In genomic region chr3:141393151-141394076, GRCh38 we compare ENCODE assay signal across 10 cellular contexts. TPM values are rescaled to one million over a fixed set of nuclear protein-coding genes. Genes with fewer than 3 reads are reported as not detected.
A peak's percentile ranks its signal among the peaks of the same experiment; 100 is the strongest.
DNase-seq lines count a peak whose midpoint lies in the region; ATAC-seq and TF ChIP-seq lines count a peak whose summit lies in the region.
"Had no signal": no experiment of that assay in that cellular context is flagged by ENCODE, and none has a peak within 500 bp of the region (broad histone marks: within the 10 kb centered on the region; RNA-seq: fewer than 3 reads in every experiment).

No MANE protein-coding gene starts in this region.

- peaks cover 17% of the 10 kb centered on the region for H3K36me3 Mint-ChIP-seq in glutamatergic neuron (ENCODE audit: unreplicated experiment)
- H3K36me3 Mint-ChIP-seq in immature natural killer cell, result peaks cover 0 to 13% (median 7%) of the 10 kb centered on the region in 3 donors

- CTCF ChIA-PET in HEK293 (lab: Yijun Ruan, JAX), result no interaction called here

- H3K27ac ChIP-seq in HEK293 (ENCODE audit: extremely low read depth, low read depth, low read length), result peak overlapping the region; percentile 42; the same call in 1 of the 2 replicates
- 0 out of 2 replicates have a peak overlapping the region, but pooled peaks have one; percentile 26 for H3K27ac ChIP-seq in SJSA1
- H3K27ac ChIP-seq in smooth muscle cell (ENCODE audit: low read depth), result peak overlapping the region; percentile 22
- H3K27ac ChIP-seq: neutrophil had no signal

- no peaks in the 10 kb centered on the region for H3F3A ChIP-seq in smooth muscle cell (ENCODE audit: low read depth)

- peak overlapping the region; percentile 14 for H3K4me3 Mint-ChIP-seq in glutamatergic neuron (ENCODE audit: unreplicated experiment)
- no peak overlapping the region for H3K4me3 Mint-ChIP-seq in immature natural killer cell

- TF ChIP-seq CTCF in HEK293 (tag by site-specific recombination; IDR thresholded peaks at IDR 0.05) (no peak), glutamatergic neuron (IDR thresholded peaks at IDR 0.05; ENCODE audit: partially characterized antibody, unreplicated experiment) (no peak), smooth muscle cell (IDR thresholded peaks at IDR 0.05; ENCODE audit: borderline replicate concordance, insufficient read depth, poor library complexity, severe bottlenecking) (no peak)

- no peak overlapping the region for H3K4me2 ChIP-seq in smooth muscle cell

- peaks cover 4% of the 10 kb centered on the region for H3K9me3 Mint-ChIP-seq in glutamatergic neuron (ENCODE audit: unreplicated experiment)
- peaks cover 0 to 4% (median 0%) of the 10 kb centered on the region in 6 donors for H3K9me3 Mint-ChIP-seq in immature natural killer cell

- H3K27me3 Mint-ChIP-seq in glutamatergic neuron (ENCODE audit: unreplicated experiment) (no peaks in the 10 kb centered on the region), immature natural killer cell (ENCODE audit: low read depth in 3 of 3) (peaks cover 4 to 6% (median 5%) of the 10 kb centered on the region in 3 donors)

- 73% methylated on average over 13 of the region's 13 CpGs for WGBS in smooth muscle cell (ENCODE audit: low lambda C conversion rate)

- ATAC-seq in GM19452 (IDR thresholded peaks at IDR 0.05; ENCODE audit: unreplicated experiment) (no peak), GM18861 (IDR thresholded peaks at IDR 0.05; ENCODE audit: unreplicated experiment) (no peak), HG03095 (IDR thresholded peaks at IDR 0.05; ENCODE audit: unreplicated experiment) (no peak)

- H3K4me1 ChIP-seq in HEK293 (ENCODE audit: control insufficient read depth, insufficient read depth, low read length) (peaks cover 10% of the 10 kb centered on the region), SJSA1 (replicated peaks) (peaks cover 14% of the 10 kb centered on the region), smooth muscle cell (ENCODE audit: low read depth) (peaks cover 26% of the 10 kb centered on the region)

- H2AFZ ChIP-seq in smooth muscle cell (ENCODE audit: low read depth), result no peak overlapping the region

- H3K9me3 ChIP-seq in HEK293 (ENCODE audit: control insufficient read depth, insufficient read depth, low read depth, low read length), result no peaks in the 10 kb centered on the region
- no peaks in the 10 kb centered on the region for H3K9me3 ChIP-seq in SJSA1 (replicated peaks)
- no peaks in the 10 kb centered on the region for H3K9me3 ChIP-seq in smooth muscle cell (replicated peaks; ENCODE audit: low read depth)
- H3K9me3 ChIP-seq: neutrophil had no signal

- H3K4me1 Mint-ChIP-seq in glutamatergic neuron (ENCODE audit: low read depth, unreplicated experiment), result peaks cover 14% of the 10 kb centered on the region
- peaks cover 0 to 3% of the 10 kb centered on the region in 2 donors for H3K4me1 Mint-ChIP-seq in immature natural killer cell

- no peaks in the 10 kb centered on the region for H3K27me3 ChIP-seq in SJSA1 (replicated peaks)
- no peaks in the 10 kb centered on the region for H3K27me3 ChIP-seq in smooth muscle cell (ENCODE audit: low read depth)
- H3K27me3 ChIP-seq: neutrophil had no signal

- no peak overlapping the region for H3K9ac ChIP-seq in smooth muscle cell (ENCODE audit: low read depth)

- DNase-seq in SJSA1 (ENCODE audit: low read depth in 1 of 2, low spot score in 2 of 2), result peak; percentile 54 to 61
- peak; percentile 47 for DNase-seq in glutamatergic neuron
- no peak for DNase-seq in smooth muscle cell (lab: John Stamatoyannopoulos, UW; ENCODE audit: unreplicated experiment)
- no peak for DNase-seq in immature natural killer cell
- DNase-seq: SHP77 had no signal

- no peaks in the 10 kb centered on the region for H3K36me3 ChIP-seq in HEK293 (ENCODE audit: control insufficient read depth in 2 of 2, insufficient read depth in 1 of 2, low read length in 2 of 2)
- peaks cover 36% of the 10 kb centered on the region for H3K36me3 ChIP-seq in SJSA1
- H3K36me3 ChIP-seq in smooth muscle cell (ENCODE audit: low read depth), result peaks cover 20% of the 10 kb centered on the region
- H3K36me3 ChIP-seq: neutrophil had no signal

- peak overlapping the region; percentile 65 for H3K27ac Mint-ChIP-seq in glutamatergic neuron (ENCODE audit: unreplicated experiment)
- no peak overlapping the region for H3K27ac Mint-ChIP-seq in immature natural killer cell

- H3K79me2 ChIP-seq in smooth muscle cell (ENCODE audit: low read depth), result no peaks in the 10 kb centered on the region

- H3K4me3 ChIP-seq in HEK293 (ENCODE audit: low read depth, low read length) (no peak overlapping the region), SJSA1 (no peak overlapping the region), smooth muscle cell (no peak overlapping the region)

- no peaks in the 10 kb centered on the region for H4K20me1 ChIP-seq in smooth muscle cell (ENCODE audit: low read depth)

- POLR2A ChIA-PET in HEK293 (lab: Yijun Ruan, JAX), result no interaction called here

TF ChIP-seq in HEK293, 187 proteins besides CTCF, POLR2A, EP300 and RAD21 (continues in another document):
- TF ChIP-seq ZNF792 (tag by site-specific recombination; IDR thresholded peaks at IDR 0.05) (no peak), ZSCAN5A (tag by site-specific recombination; IDR thresholded peaks at IDR 0.05) (no peak), ZNF660 (tag by site-specific recombination; IDR thresholded peaks at IDR 0.05) (0 out of 2 replicates have a peak, but pooled peaks have one; percentile 37), KLF17 (tag by site-specific recombination; IDR thresholded peaks at IDR 0.05) (0 out of 2 replicates have a peak, but pooled peaks have one; percentile 28), IKZF3 (tag by site-specific recombination; IDR thresholded peaks at IDR 0.05) (peak; percentile 87), ZNF362 (tag by site-specific recombination; IDR thresholded peaks at IDR 0.05) (0 out of 2 replicates have a peak, but pooled peaks have one; percentile 28), ZNF366 (tag by site-specific recombination; conservative IDR thresholded peaks at IDR 0.05) (0 out of 2 replicates have a peak, but pooled peaks have one; percentile 56), ZBTB17 (tag by site-specific recombination; IDR thresholded peaks at IDR 0.05) (0 out of 2 replicates have a peak, but pooled peaks have one; percentile 35), ZIC2 (tag by site-specific recombination; IDR thresholded peaks at IDR 0.05) (peak; percentile 58), ZXDB (tag by site-specific recombination; IDR thresholded peaks at IDR 0.05) (0 out of 2 replicates have a peak, but pooled peaks have one; percentile 26)

RNA-seq across cellular contexts. Expression of gene ZBTB38, which starts 25.1 kb away (rescaled TPM):
- 52.1 and 75.7 TPM in 2 replicates for total RNA-seq in SJSA1 (2014; rRNA removed; shearing (Covaris generic))
- total RNA-seq in glutamatergic neuron (ENCODE audit: unreplicated experiment), result 9.3 TPM
- 68.0 and 108 TPM in 2 replicates for total RNA-seq in smooth muscle cell
- polyA plus RNA-seq in smooth muscle cell, result 21.7 and 22.2 TPM in 2 replicates
- 10 to 100 TPM; 31.4 to 98.7 (median 68.1) TPM for polyA plus RNA-seq in immature natural killer cell

Comparison
In these comparisons a context has a peak if more than half of its experiments do, and no peak if none do; other contexts are left out.
1. DNase-seq: peak in SJSA1 (2 of 2) and glutamatergic neuron (single experiment); none in smooth muscle cell (single experiment) and immature natural killer cell (0 of 3).
2. Peak in every context shown above with its lines, with median percentiles within 50 percentile points of each other: H3K27ac ChIP-seq.